Comparison of ENCODE assay signal across 18 cellular contexts in the genomic region with DNA sequence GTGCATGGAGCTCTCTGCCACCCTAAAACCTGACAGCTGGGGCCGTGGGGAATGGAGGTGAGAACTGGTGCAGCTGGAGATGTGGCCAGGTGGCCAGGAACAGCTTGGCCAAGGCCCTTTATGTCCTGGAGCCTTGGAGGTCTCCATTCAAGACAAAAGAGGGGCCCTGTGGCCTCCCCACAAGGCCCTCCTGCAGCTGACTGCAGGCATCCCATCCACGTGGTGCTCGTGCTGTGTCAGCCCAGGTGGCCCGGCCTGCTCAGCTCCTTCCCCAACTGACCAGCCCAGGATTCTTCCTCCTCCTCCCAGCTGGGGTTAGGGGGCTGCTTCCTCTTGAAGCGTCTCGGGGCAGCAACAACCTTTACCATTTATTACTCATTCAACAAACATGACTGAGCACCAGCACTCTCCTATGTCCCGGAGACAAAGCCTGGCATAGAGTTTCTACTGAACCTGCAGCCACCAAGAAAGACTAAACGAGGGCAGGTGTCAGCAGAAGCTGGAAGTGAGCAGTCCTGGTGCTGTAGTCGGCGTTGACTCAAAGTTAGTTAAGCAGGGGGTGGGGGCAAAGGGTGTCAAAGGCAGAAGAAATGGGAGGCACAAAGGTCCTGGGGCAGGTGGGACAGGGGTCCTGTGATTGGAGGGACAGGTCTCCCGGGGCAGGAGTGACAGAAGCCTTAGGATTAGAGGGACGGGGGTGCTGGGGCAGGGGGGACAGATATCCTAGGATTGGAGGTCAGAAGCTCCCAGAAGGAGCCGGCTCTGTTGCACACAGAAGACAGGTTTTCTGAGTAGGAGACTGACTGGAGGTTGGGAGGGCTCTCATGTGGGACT. TPM values are rescaled to one million over a fixed set of nuclear protein-coding genes. Genes with fewer than 3 reads are reported as not detected.
DNase-seq lines count a peak whose midpoint lies in the region; ATAC-seq, FAIRE-seq and TF ChIP-seq lines count a peak whose summit lies in the region.
"Had no signal": no experiment of that assay in that cellular context is flagged by ENCODE, and none has a peak within 500 bp of the region (broad histone marks: within the 10 kb centered on the region; RNA-seq: fewer than 3 reads in every experiment).

No MANE protein-coding gene starts in this region.

- no peak overlapping the region for H3K18ac ChIP-seq in mesendoderm (ENCODE audit: low read length)

- H3K56ac ChIP-seq in mesendoderm (ENCODE audit: low read length): no peak overlapping the region

- H3K4me1 ChIP-seq in ACC112 (ENCODE audit: control insufficient read depth, insufficient read depth, low read length, unreplicated experiment) (peaks cover 25% of the 10 kb centered on the region), PC-9 (replicated peaks; ENCODE audit: insufficient read depth) (peaks cover 22% of the 10 kb centered on the region), left ventricle myocardium inferior (peaks cover 18% of the 10 kb centered on the region), psoas muscle (no peaks in the 10 kb centered on the region), mesendoderm (ENCODE audit: control insufficient read depth, low read depth, low read length) (no peaks in the 10 kb centered on the region), small intestine (ENCODE audit: control insufficient read depth in 2 of 2, insufficient read depth in 1 of 2, low read depth in 1 of 2, low read length in 1 of 2) (no peaks in the 10 kb centered on the region)
- H3K4me1 ChIP-seq: foreskin keratinocyte, parathyroid adenoma had no signal

- ATAC-seq in psoas muscle (no peak), HG03280 (IDR thresholded peaks at IDR 0.05; ENCODE audit: unreplicated experiment) (no peak)
- ATAC-seq: foreskin keratinocyte, left colon had no signal

- no peak overlapping the region for H2BK120ac ChIP-seq in mesendoderm (ENCODE audit: low read depth, low read length)

- H2BK15ac ChIP-seq in mesendoderm (replicated peaks; ENCODE audit: low read depth): no peak overlapping the region

- DNase-seq in PC-9 (peak in 1 of 2 experiments; percentile 65), left ventricle myocardium inferior (no peak), psoas muscle (peak; percentile 11 to 39), mesendoderm (no peak), cerebellar nuclear complex (lab: John Stamatoyannopoulos, UW) (no peak), small intestine (no peak)
- DNase-seq: activated CD4-positive, alpha-beta T cell treated with anti-CD3 and anti-CD28 coated beads, Interleukin-2, amount 50 U/mL, for 48 hours; foreskin keratinocyte; HFFc6; NCI-H1417; Peyer's patch; stimulated activated naive CD4-positive, alpha-beta T cell had no signal

- no peaks in the 10 kb centered on the region for H3K9me2 ChIP-seq in PC-9 (ENCODE audit: insufficient read depth)

- H2AFZ ChIP-seq in ACC112 (ENCODE audit: low read length, unreplicated experiment) (no peak overlapping the region), PC-9 (no peak overlapping the region)
- H2AFZ ChIP-seq: parathyroid adenoma had no signal

- H3K79me2 ChIP-seq in ACC112 (ENCODE audit: control insufficient read depth, insufficient read depth, low read length, unreplicated experiment) (no peaks in the 10 kb centered on the region), PC-9 (ENCODE audit: low read depth) (no peaks in the 10 kb centered on the region), mesendoderm (ENCODE audit: control insufficient read depth, insufficient read depth, low read length) (no peaks in the 10 kb centered on the region)
- H3K79me2 ChIP-seq: parathyroid adenoma had no signal

- H3K4ac ChIP-seq in mesendoderm (ENCODE audit: low read depth, low read length): no peak overlapping the region

- H2BK5ac ChIP-seq in mesendoderm (ENCODE audit: low read length): no peak overlapping the region

- no peak overlapping the region for H2AK5ac ChIP-seq in mesendoderm (ENCODE audit: low read length)

- WGBS in psoas muscle, 3 donors: 86 to 87% (median 87%) methylated on average over 13 of the region's 13 CpGs
- no CpG with 5 or more reads among the region's 13 CpGs for whole genome bisulfite sequencing in mesendoderm (ENCODE audit: extremely low coverage, insufficient coverage, low lambda C conversion rate)
- WGBS in small intestine, 3 donors: 80 to 84% (median 80%) methylated on average over 13 of the region's 13 CpGs

- H3K9ac ChIP-seq in mesendoderm (ENCODE audit: low read length): no peak overlapping the region
- H3K9ac ChIP-seq: parathyroid adenoma had no signal

- H3K27me3 ChIP-seq in ACC112 (ENCODE audit: insufficient read depth, low read length) (no peaks in the 10 kb centered on the region), PC-9 (ENCODE audit: insufficient read depth, low read depth) (no peaks in the 10 kb centered on the region), left ventricle myocardium inferior (ENCODE audit: low read depth) (no peaks in the 10 kb centered on the region), psoas muscle (ENCODE audit: insufficient read depth in 3 of 3, low read length in 2 of 3) (no peaks in the 10 kb centered on the region), mesendoderm (ENCODE audit: insufficient read depth, low read length, poor library complexity) (no peaks in the 10 kb centered on the region), small intestine (ENCODE audit: control insufficient read depth in 2 of 2, insufficient read depth in 2 of 2, low read length in 2 of 2) (no peaks in the 10 kb centered on the region)
- H3K27me3 ChIP-seq: foreskin keratinocyte, Peyer's patch had no signal

- H4K8ac ChIP-seq in mesendoderm (ENCODE audit: low read depth, low read length): no peak overlapping the region

- FAIRE-seq in small intestine (lab: Jason Lieb, UNC): no peak
- FAIRE-seq: astrocyte, colon had no signal

- H3K36me3 ChIP-seq in ACC112 (ENCODE audit: insufficient read depth, low read length): peaks cover 15% of the 10 kb centered on the region
- H3K36me3 ChIP-seq in PC-9 (ENCODE audit: low read depth): no peaks in the 10 kb centered on the region
- H3K36me3 ChIP-seq in left ventricle myocardium inferior: peaks cover 6% of the 10 kb centered on the region
- peaks cover 0 to 44% of the 10 kb centered on the region in 2 donors for H3K36me3 ChIP-seq in psoas muscle (ENCODE audit: insufficient read depth in 1 of 2, low read depth in 1 of 2)
- H3K36me3 ChIP-seq in mesendoderm (ENCODE audit: control insufficient read depth, insufficient read depth, low read length): no peaks in the 10 kb centered on the region
- H3K36me3 ChIP-seq in small intestine (ENCODE audit: control insufficient read depth in 2 of 2, insufficient read depth in 2 of 2, low read length in 2 of 2): peaks cover 0 to 4% of the 10 kb centered on the region in 2 donors

- CTCF ChIA-PET in PC-9 (lab: Charles Lee): no interaction called here

- intact Hi-C loops in PC-9 (cut with micrococcal nuclease; ENCODE audit: unreplicated experiment): no loop called here
- intact Hi-C loops in left ventricle myocardium inferior (cut with micrococcal nuclease): no loop called here
- intact Hi-C loops in psoas muscle (cut with DNase I): no loop called here

- H4K5ac ChIP-seq in mesendoderm (ENCODE audit: low read length): no peak overlapping the region

- H3K23ac ChIP-seq in mesendoderm (ENCODE audit: low read length): no peak overlapping the region

- no peaks in the 10 kb centered on the region for H4K20me1 ChIP-seq in PC-9 (ENCODE audit: insufficient read depth)

- no TSS peak for BruUV-seq in PC-9 (replicated peaks; lab: Mats Ljungman, UMichigan)

- no peak for TF ChIP-seq CTCF in PC-9 (conservative IDR thresholded peaks at IDR 0.05)
- TF ChIP-seq CTCF in left ventricle myocardium inferior (IDR thresholded peaks at IDR 0.05; ENCODE audit: borderline replicate concordance): no peak
- TF ChIP-seq CTCF in psoas muscle (IDR thresholded peaks at IDR 0.05): no peak

- H3K79me1 ChIP-seq in mesendoderm (ENCODE audit: low read length): no peaks in the 10 kb centered on the region

- POLR2A ChIA-PET in PC-9 (lab: Charles Lee; ENCODE audit: unreplicated experiment): no interaction called here

- H3F3A ChIP-seq in PC-9 (ENCODE audit: insufficient read depth, low read depth): peaks cover 17% of the 10 kb centered on the region

- H3K9me3 ChIP-seq in PC-9 (ENCODE audit: insufficient read depth, low read depth) (no peaks in the 10 kb centered on the region), left ventricle myocardium inferior (replicated peaks) (no peaks in the 10 kb centered on the region), psoas muscle (no peaks in the 10 kb centered on the region), small intestine (ENCODE audit: control insufficient read depth, low read depth) (no peaks in the 10 kb centered on the region)
- H3K9me3 ChIP-seq: Peyer's patch had no signal

- peak overlapping the region; percentile 34 for H3K4me2 ChIP-seq in PC-9
- no peak overlapping the region for H3K4me2 ChIP-seq in mesendoderm (ENCODE audit: low read length)

- H3K4me3 ChIP-seq in ACC112 (ENCODE audit: low read depth, low read length): no peak overlapping the region
- no peak overlapping the region for H3K4me3 ChIP-seq in PC-9
- no peak overlapping the region for H3K4me3 ChIP-seq in left ventricle myocardium inferior
- no peak overlapping the region for H3K4me3 ChIP-seq in psoas muscle
- H3K4me3 ChIP-seq in mesendoderm (ENCODE audit: low read length): no peak overlapping the region
- H3K4me3 ChIP-seq in small intestine (ENCODE audit: low read depth in 1 of 2, low read length in 2 of 2): no peak overlapping the region
- H3K4me3 ChIP-seq: Peyer's patch had no signal

- peak overlapping the region; percentile 94 for H3K27ac ChIP-seq in ACC112 (ENCODE audit: low read depth, low read length)
- no peak overlapping the region for H3K27ac ChIP-seq in PC-9
- H3K27ac ChIP-seq in left ventricle myocardium inferior (replicated peaks): peak overlapping the region; percentile 40
- H3K27ac ChIP-seq in psoas muscle: no peak overlapping the region
- no peak overlapping the region for H3K27ac ChIP-seq in mesendoderm (ENCODE audit: low read depth, low read length)
- H3K27ac ChIP-seq in small intestine (ENCODE audit: low read depth in 1 of 2, low read length in 1 of 2): peak overlapping the region in 1 of 2 donors; percentile 59
- H3K27ac ChIP-seq: foreskin keratinocyte, parathyroid adenoma had no signal

RNA-seq across cellular contexts. Expression of gene C13orf46, which starts 23.3 kb away (rescaled TPM):
- total RNA-seq in PC-9 (2021): 1.5 and 1.7 TPM in 2 replicates
- 0.33 TPM for total RNA-seq in left ventricle myocardium inferior
- 1 to 10 TPM in 1 of 4 donors, under 1 TPM in 3; 0.24 to 2.5 (median 0.73) TPM for total RNA-seq in psoas muscle
- polyA plus RNA-seq in psoas muscle: under 1 TPM in 2 of 3 donors, not detected in 1; 0.14 to 0.53 TPM
- polyA plus RNA-seq in mesendoderm (2013, experiment 1 of 2): 0.20 TPM
- polyA plus RNA-seq in mesendoderm (2013, experiment 2 of 2): 0.07 TPM
- polyA plus RNA-seq in small intestine: under 1 TPM in 2 of 3 donors, not detected in 1; 0.22 to 0.27 TPM
- total RNA-seq: foreskin keratinocyte had no signal

Comparison
In these comparisons a context has a peak if more than half of its experiments do, and no peak if none do; other contexts are left out.
1. H3K27ac ChIP-seq: peak in ACC112 (single experiment) and left ventricle myocardium inferior (single experiment); none in PC-9 (single experiment), psoas muscle (single experiment) and mesendoderm (single experiment).
2. DNase-seq: peak in psoas muscle (2 of 2); none in left ventricle myocardium inferior (single experiment), mesendoderm (single experiment), cerebellar nuclear complex (0 of 2) and small intestine (single experiment).